16 cellular contexts compared by ENCODE assay signal in genomic region chr16:19177111-19177747, GRCh38. TPM values are rescaled to one million over a fixed set of nuclear protein-coding genes. Genes with fewer than 3 reads are reported as not detected.
DNase-seq lines count a peak whose midpoint lies in the region; ATAC-seq and TF ChIP-seq lines count a peak whose summit lies in the region.
"Had no signal": no experiment of that assay in that cellular context is flagged by ENCODE, and none has a peak within 500 bp of the region (broad histone marks: within the 10 kb centered on the region; RNA-seq: fewer than 3 reads in every experiment).

No MANE protein-coding gene starts in this region.

- no peak overlapping the region for H3K4me3 Mint-ChIP-seq in chondrocyte (ENCODE audit: unreplicated experiment)
- H3K4me3 Mint-ChIP-seq in activated T-cell treated with anti-CD3 and anti-CD28 coated beads, Interleukin-2, amount 50 U/mL, for 4 hours = no peak overlapping the region
- H3K4me3 Mint-ChIP-seq in T-helper 2 cell treated with Interferon-gamma antibody and Interleukin-4, amounts not matched to agents 5 μg/mL and 100 μg/mL, for 36 hours = no peak overlapping the region
- H3K4me3 Mint-ChIP-seq: activated naive CD8-positive, alpha-beta T cell treated with anti-CD3 and anti-CD28 coated beads, Interleukin-2, amount 50 U/mL, for 24 hours; activated T-cell treated with anti-CD3 and anti-CD28 coated beads, Interleukin-2, amount 50 U/mL, for 24 hours; IgD-negative memory B cell; memory B cell; nephron progenitor cell had no signal

- no peaks in the 10 kb centered on the region for H3K9me3 Mint-ChIP-seq in chondrocyte (ENCODE audit: low read depth)
- no peaks in the 10 kb centered on the region for H3K9me3 Mint-ChIP-seq in activated T-cell treated with anti-CD3 and anti-CD28 coated beads, Interleukin-2, amount 50 U/mL, for 4 hours
- H3K9me3 Mint-ChIP-seq in T-helper 2 cell treated with Interferon-gamma antibody and Interleukin-4, amounts not matched to agents 5 μg/mL and 100 μg/mL, for 36 hours = no peaks in the 10 kb centered on the region
- H3K9me3 Mint-ChIP-seq: activated naive CD8-positive, alpha-beta T cell treated with anti-CD3 and anti-CD28 coated beads, Interleukin-2, amount 50 U/mL, for 24 hours; activated T-cell treated with anti-CD3 and anti-CD28 coated beads, Interleukin-2, amount 50 U/mL, for 24 hours; IgD-negative memory B cell; memory B cell; nephron progenitor cell had no signal

- H3K4me3 ChIP-seq in GM12865 (ENCODE audit: low read depth, low read length) = no peak overlapping the region
- H3K4me3 ChIP-seq: heart right ventricle had no signal

- CTCF ChIA-PET in GM10248 (lab: Yijun Ruan, JAX) = interaction anchor here (1.1 to 2.9 kb wide), 7 partner anchors 10 to 198 kb away, joined by 3 to 27 read pairs (median 3); no protein-coding TSS in a partner anchor

- TF ChIP-seq CTCF in 22Rv1 (IDR thresholded peaks at IDR 0.05) (peak; percentile 29), GM12865 (IDR thresholded peaks at IDR 0.05; ENCODE audit: insufficient read depth, low read depth, low read length, missing control alignments) (no peak), chondrocyte (IDR thresholded peaks at IDR 0.05) (peak; percentile 20), GM10248 (IDR thresholded peaks at IDR 0.05; ENCODE audit: control extremely low read depth, extremely low read depth, low read depth, missing control alignments) (no peak)

- no peaks in the 10 kb centered on the region for H3K36me3 Mint-ChIP-seq in chondrocyte (ENCODE audit: low read depth)
- H3K36me3 Mint-ChIP-seq in activated T-cell treated with anti-CD3 and anti-CD28 coated beads, Interleukin-2, amount 50 U/mL, for 4 hours (ENCODE audit: insufficient read depth) = no peaks in the 10 kb centered on the region
- H3K36me3 Mint-ChIP-seq in T-helper 2 cell treated with Interferon-gamma antibody and Interleukin-4, amounts not matched to agents 5 μg/mL and 100 μg/mL, for 36 hours (ENCODE audit: low read depth) = no peaks in the 10 kb centered on the region
- H3K36me3 Mint-ChIP-seq: memory B cell had no signal

- peaks cover 29% of the 10 kb centered on the region for H3K27me3 Mint-ChIP-seq in chondrocyte (ENCODE audit: low read depth)
- H3K27me3 Mint-ChIP-seq in activated T-cell treated with anti-CD3 and anti-CD28 coated beads, Interleukin-2, amount 50 U/mL, for 4 hours (ENCODE audit: low read depth) = peaks cover 24% of the 10 kb centered on the region
- peaks cover 21% of the 10 kb centered on the region for H3K27me3 Mint-ChIP-seq in T-helper 2 cell treated with Interferon-gamma antibody and Interleukin-4, amounts not matched to agents 5 μg/mL and 100 μg/mL, for 36 hours (ENCODE audit: low read depth)

- no peaks in the 10 kb centered on the region for H3K4me1 Mint-ChIP-seq in chondrocyte (ENCODE audit: low read depth)
- no peaks in the 10 kb centered on the region for H3K4me1 Mint-ChIP-seq in activated T-cell treated with anti-CD3 and anti-CD28 coated beads, Interleukin-2, amount 50 U/mL, for 4 hours (ENCODE audit: low read depth)
- peaks cover 3% of the 10 kb centered on the region for H3K4me1 Mint-ChIP-seq in T-helper 2 cell treated with Interferon-gamma antibody and Interleukin-4, amounts not matched to agents 5 μg/mL and 100 μg/mL, for 36 hours (ENCODE audit: low read depth)
- H3K4me1 Mint-ChIP-seq: activated naive CD8-positive, alpha-beta T cell treated with anti-CD3 and anti-CD28 coated beads, Interleukin-2, amount 50 U/mL, for 24 hours had no signal

- no peak overlapping the region for H3K27ac ChIP-seq in 22Rv1
- H3K27ac ChIP-seq: heart right ventricle had no signal

- POLR2A ChIA-PET in GM10248 (lab: Yijun Ruan, JAX) = no interaction called here

- DNase-seq in GM12865 (ENCODE audit: low read depth) = peak; percentile 18
- peak; percentile 80 for DNase-seq in NCI-H345 treated with DMSO at 0.1 percent for 48 hours (lab: John Stamatoyannopoulos, UW; ENCODE audit: unreplicated experiment)
- DNase-seq in chondrocyte (ENCODE audit: low spot score) = no peak
- DNase-seq in activated T-cell treated with anti-CD3 and anti-CD28 coated beads, Interleukin-2, amount 50 U/mL, for 4 hours = no peak
- no peak for DNase-seq in T-helper 2 cell treated with Interferon-gamma antibody and Interleukin-4, amounts not matched to agents 5 μg/mL and 100 μg/mL, for 36 hours (ENCODE audit: low spot score)
- DNase-seq in GM10248 (ENCODE audit: extremely low spot score) = no peak
- DNase-seq in EL = no peak
- DNase-seq: activated CD4-positive, alpha-beta T cell treated with anti-CD3 and anti-CD28 coated beads, Interleukin-2, amount 50 U/mL, for 4 hours; activated naive CD8-positive, alpha-beta T cell treated with anti-CD3 and anti-CD28 coated beads, Interleukin-2, amount 50 U/mL, for 24 hours; activated T-cell treated with anti-CD3 and anti-CD28 coated beads, Interleukin-2, amount 50 U/mL, for 24 hours; heart right ventricle; islet precursor cell; nephron progenitor cell had no signal

- ATAC-seq in activated T-cell treated with anti-CD3 and anti-CD28 coated beads, Interleukin-2, amount 50 U/mL, for 4 hours = no peak
- ATAC-seq: activated naive CD8-positive, alpha-beta T cell treated with anti-CD3 and anti-CD28 coated beads, Interleukin-2, amount 50 U/mL, for 24 hours; heart right ventricle had no signal

- no peak overlapping the region for H3K27ac Mint-ChIP-seq in chondrocyte (ENCODE audit: unreplicated experiment)
- H3K27ac Mint-ChIP-seq in T-helper 2 cell treated with Interferon-gamma antibody and Interleukin-4, amounts not matched to agents 5 μg/mL and 100 μg/mL, for 36 hours = no peak overlapping the region
- H3K27ac Mint-ChIP-seq: activated naive CD8-positive, alpha-beta T cell treated with anti-CD3 and anti-CD28 coated beads, Interleukin-2, amount 50 U/mL, for 24 hours; activated T-cell treated with anti-CD3 and anti-CD28 coated beads, Interleukin-2, amount 50 U/mL, for 24 hours; IgD-negative memory B cell; memory B cell; nephron progenitor cell had no signal

RNA-seq across cellular contexts. Expression of gene SYT17, which starts 9.2 kb away (rescaled TPM):
- total RNA-seq in chondrocyte = 0.46 to 0.97 TPM (median 0.60 TPM) in 3 replicates
- under 1 TPM; 0.19 to 0.30 (median 0.29) TPM for total RNA-seq in activated T-cell treated with anti-CD3 and anti-CD28 coated beads, Interleukin-2, amount 50 U/mL, for 4 hours

Comparison
In these comparisons a context has a peak if more than half of its experiments do, and no peak if none do; other contexts are left out.
1. CTCF ChIP-seq: peak in 22Rv1 (single experiment) and chondrocyte (single experiment); none in GM12865 (single experiment) and GM10248 (single experiment).
2. DNase-seq: peak in GM12865 (single experiment) and NCI-H345 treated with DMSO at 0.1 percent for 48 hours (single experiment); none in chondrocyte (single experiment), activated T-cell treated with anti-CD3 and anti-CD28 coated beads, Interleukin-2, amount 50 U/mL, for 4 hours (single experiment), T-helper 2 cell treated with Interferon-gamma antibody and Interleukin-4, amounts not matched to agents 5 μg/mL and 100 μg/mL, for 36 hours (single experiment), GM10248 (single experiment) and EL (single experiment).